Comparison of ENCODE assay signal across 1 cellular context in the genomic region with DNA sequence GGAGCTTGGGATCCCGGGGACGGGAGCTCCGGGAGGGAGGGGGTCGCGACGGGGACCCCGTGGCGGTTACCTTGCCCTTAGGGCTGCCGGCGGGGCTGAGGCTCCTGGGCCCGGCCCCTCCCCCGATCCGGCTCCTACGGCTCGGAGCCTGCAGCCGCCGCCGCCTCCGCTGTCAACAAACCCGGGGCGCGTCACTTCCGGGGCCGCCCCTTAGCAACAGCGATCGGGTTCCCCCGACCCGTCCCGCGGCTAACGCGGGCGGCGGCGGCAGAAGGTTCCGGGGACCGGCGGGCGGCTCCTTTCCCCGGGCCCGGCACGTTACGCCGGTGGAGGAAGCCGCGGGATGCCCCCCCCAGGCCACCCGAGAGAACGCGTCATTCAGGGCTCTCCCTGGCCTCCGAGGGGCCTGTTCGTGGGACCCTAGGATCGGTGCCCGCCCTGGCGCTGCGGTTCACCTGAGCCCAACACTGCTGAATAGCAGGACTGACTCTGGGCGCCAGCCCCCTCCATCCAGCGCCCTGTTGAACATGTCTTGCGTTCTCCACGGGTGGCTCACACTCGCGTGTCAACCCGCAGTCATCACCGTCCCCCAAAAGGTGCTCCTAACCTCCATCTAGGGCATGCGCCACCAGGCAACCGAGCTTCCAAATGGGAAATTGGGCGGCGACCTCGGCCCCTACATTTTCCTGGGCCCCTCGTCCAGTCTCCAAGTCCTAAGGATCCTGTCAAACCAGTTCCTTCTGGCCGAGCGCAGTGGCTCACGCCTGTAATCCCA.
TF ChIP-seq lines count a peak whose summit lies in the region.

Gene ZER1 (minus strand): TSS at position 183 of the 775 bp plus-strand sequence. CDS start 16,362 bp downstream, outside the sequence.

TF ChIP-seq in IMR-90, 13 proteins besides CTCF, POLR2A, EP300 and RAD21 (continued from another document):
- TF ChIP-seq MAFK (IDR thresholded peaks at IDR 0.05; ENCODE audit: low read depth, low read length) (no peak), MAZ (IDR thresholded peaks at IDR 0.05; ENCODE audit: borderline replicate concordance, low read depth, low read length) (peak; percentile 84), BHLHE40 (IDR thresholded peaks at IDR 0.05; ENCODE audit: low read depth, low read length) (peak; percentile 79), CEBPB (IDR thresholded peaks at IDR 0.05; ENCODE audit: low read depth, low read length) (no peak), RCOR1 (IDR thresholded peaks at IDR 0.05; ENCODE audit: insufficient replicate concordance, low read length) (no peak), RFX5 (IDR thresholded peaks at IDR 0.05; ENCODE audit: low read depth, low read length) (peak; percentile 65)
- TF ChIP-seq, protein P1, sequence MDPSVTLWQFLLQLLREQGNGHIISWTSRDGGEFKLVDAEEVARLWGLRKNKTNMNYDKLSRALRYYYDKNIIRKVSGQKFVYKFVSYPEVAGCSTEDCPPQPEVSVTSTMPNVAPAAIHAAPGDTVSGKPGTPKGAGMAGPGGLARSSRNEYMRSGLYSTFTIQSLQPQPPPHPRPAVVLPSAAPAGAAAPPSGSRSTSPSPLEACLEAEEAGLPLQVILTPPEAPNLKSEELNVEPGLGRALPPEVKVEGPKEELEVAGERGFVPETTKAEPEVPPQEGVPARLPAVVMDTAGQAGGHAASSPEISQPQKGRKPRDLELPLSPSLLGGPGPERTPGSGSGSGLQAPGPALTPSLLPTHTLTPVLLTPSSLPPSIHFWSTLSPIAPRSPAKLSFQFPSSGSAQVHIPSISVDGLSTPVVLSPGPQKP (IDR thresholded peaks at IDR 0.05; ENCODE audit: borderline replicate concordance, low read depth, low read length) = 0 out of 2 replicates have a peak, but pooled peaks have one; percentile 45
